1 cellular context compared by ENCODE assay signal in the genomic region with DNA sequence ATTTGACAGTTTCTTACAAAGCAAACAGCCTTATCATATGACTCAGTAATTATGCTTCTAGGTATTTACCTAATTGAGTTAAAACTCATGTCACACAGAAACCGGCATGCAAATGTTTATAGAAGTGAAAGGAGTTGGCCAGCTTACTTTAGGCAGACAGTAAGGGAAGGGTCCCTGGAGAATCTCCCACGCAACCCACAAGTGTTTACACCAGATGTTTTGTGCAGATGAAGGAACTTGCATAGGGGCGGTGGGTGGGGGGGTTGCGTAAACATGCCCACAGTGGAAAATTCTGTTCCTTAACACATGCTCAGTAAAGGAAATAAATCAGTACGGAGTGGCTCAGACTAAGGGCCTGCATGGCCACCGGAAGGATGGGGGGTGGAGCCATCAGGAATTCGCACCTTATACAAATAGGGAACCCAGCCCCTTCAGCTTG.
TF ChIP-seq lines count a peak whose summit lies in the region.

No MANE protein-coding gene starts in this region.

TF ChIP-seq in GM12878, 131 proteins besides CTCF, POLR2A, EP300 and RAD21 (continued from another document):
- TF ChIP-seq IRF4 (IDR thresholded peaks at IDR 0.05; ENCODE audit: low read depth, low read length) (0 out of 2 replicates have a peak, but pooled peaks have one; percentile 34), KLF5 (IDR thresholded peaks at IDR 0.05; ENCODE audit: partially characterized antibody) (no peak), ZSCAN29 (IDR thresholded peaks at IDR 0.05) (no peak), CEBPB (IDR thresholded peaks at IDR 0.05; ENCODE audit: borderline replicate concordance in 1 of 2, low read depth in 2 of 2, low read length in 2 of 2) (no peak), SMAD1 (IDR thresholded peaks at IDR 0.05; ENCODE audit: low read depth, partially characterized antibody) (no peak), BRCA1 (IDR thresholded peaks at IDR 0.05; ENCODE audit: low read depth, low read length) (no peak), PML (IDR thresholded peaks at IDR 0.05; ENCODE audit: low read length) (no peak), MTA2 (IDR thresholded peaks at IDR 0.05; ENCODE audit: low read depth) (peak; percentile 98), MLLT1 (IDR thresholded peaks at IDR 0.05) (0 out of 2 replicates have a peak, but pooled peaks have one; percentile 50), ETV6 (conservative IDR thresholded peaks at IDR 0.05 in 1 of 2, IDR thresholded peaks at IDR 0.05 in 1 of 2; ENCODE audit: borderline replicate concordance in 1 of 2, low read depth in 1 of 2) (no peak), SP1 (IDR thresholded peaks at IDR 0.05; ENCODE audit: low read depth, low read length) (no peak), ZZZ3 (IDR thresholded peaks at IDR 0.05; ENCODE audit: control insufficient read depth, insufficient read length, low read depth) (no peak)
- TF ChIP-seq, protein P1, sequence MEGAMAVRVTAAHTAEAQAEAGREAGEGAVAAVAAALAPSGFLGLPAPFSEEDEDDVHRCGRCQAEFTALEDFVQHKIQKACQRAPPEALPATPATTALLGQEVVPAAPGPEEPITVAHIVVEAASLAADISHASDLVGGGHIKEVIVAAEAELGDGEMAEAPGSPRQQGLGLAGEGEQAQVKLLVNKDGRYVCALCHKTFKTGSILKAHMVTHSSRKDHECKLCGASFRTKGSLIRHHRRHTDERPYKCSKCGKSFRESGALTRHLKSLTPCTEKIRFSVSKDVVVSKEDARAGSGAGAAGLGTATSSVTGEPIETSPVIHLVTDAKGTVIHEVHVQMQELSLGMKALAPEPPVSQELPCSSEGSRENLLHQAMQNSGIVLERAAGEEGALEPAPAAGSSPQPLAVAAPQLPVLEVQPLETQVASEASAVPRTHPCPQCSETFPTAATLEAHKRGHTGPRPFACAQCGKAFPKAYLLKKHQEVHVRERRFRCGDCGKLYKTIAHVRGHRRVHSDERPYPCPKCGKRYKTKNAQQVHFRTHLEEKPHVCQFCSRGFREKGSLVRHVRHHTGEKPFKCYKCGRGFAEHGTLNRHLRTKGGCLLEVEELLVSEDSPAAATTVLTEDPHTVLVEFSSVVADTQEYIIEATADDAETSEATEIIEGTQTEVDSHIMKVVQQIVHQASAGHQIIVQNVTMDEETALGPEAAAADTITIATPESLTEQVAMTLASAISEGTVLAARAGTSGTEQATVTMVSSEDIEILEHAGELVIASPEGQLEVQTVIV (IDR thresholded peaks at IDR 0.05; ENCODE audit: borderline replicate concordance, partially characterized antibody) = no peak
